1 cellular context compared by ENCODE assay signal in the genomic region with DNA sequence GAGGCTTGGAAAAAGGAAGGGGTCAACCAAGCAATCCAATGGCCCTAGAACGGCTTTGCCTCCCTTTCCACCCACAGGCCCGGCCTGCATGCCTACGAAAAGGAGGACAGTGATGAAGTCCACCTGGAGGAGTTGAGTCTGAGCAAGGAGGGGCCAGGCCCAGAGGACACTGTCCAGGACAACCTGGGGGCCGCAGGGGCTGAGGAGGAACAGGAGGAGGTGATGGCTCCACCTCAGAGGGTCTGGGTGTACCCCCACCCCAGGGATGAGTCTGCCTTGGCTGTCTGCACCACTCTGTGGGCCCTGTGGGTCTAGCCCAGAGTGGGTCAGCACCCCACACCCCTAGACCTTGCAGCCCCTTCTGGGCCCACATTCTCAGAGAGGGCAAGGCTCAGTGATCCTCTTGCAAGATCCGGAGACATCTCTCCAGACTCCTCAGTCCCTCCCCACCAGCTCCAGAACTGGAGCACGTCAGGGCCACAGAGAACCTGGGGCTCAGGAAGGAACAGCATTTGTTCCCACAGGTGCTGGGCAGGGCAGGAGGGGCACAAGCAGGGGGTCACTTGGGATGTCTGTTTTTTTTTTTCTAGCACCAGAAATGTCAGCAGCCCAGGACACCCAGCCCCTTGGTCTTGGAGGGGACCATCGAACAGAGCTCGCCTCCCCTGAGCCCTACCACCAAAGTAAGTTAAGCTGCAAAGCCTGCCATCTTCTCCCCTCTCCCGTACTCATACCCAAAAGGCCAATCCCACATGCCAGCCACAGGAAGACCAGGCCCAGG.
TF ChIP-seq lines count a peak whose summit lies in the region.

No MANE protein-coding gene starts in this region.

TF ChIP-seq in GM12878, 131 proteins besides CTCF, POLR2A, EP300 and RAD21:
- TF ChIP-seq DPF2 (IDR thresholded peaks at IDR 0.05), result no peak
- TF ChIP-seq, protein P1, sequence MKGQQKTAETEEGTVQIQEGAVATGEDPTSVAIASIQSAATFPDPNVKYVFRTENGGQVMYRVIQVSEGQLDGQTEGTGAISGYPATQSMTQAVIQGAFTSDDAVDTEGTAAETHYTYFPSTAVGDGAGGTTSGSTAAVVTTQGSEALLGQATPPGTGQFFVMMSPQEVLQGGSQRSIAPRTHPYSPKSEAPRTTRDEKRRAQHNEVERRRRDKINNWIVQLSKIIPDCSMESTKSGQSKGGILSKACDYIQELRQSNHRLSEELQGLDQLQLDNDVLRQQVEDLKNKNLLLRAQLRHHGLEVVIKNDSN (IDR thresholded peaks at IDR 0.05; ENCODE audit: borderline replicate concordance, extremely low read length, insufficient read depth, low read depth, low read length), result no peak
- TF ChIP-seq SMARCA5 (IDR thresholded peaks at IDR 0.05), result no peak
- TF ChIP-seq EGR1 (IDR thresholded peaks at IDR 0.05; ENCODE audit: borderline replicate concordance in 1 of 2, low read depth in 2 of 2, low read length in 2 of 2), result no peak
- no peak for TF ChIP-seq ZZZ3 (IDR thresholded peaks at IDR 0.05; ENCODE audit: control insufficient read depth, insufficient read length, low read depth)
- no peak for TF ChIP-seq PML (IDR thresholded peaks at IDR 0.05; ENCODE audit: low read length)
- no peak for TF ChIP-seq ZNF24 (IDR thresholded peaks at IDR 0.05)
